In genomic region chr1:53837924-53838653, GRCh38 we compare ENCODE assay signal across 8 cellular contexts. TPM values are rescaled to one million over a fixed set of nuclear protein-coding genes. Genes with fewer than 3 reads are reported as not detected.
DNase-seq lines count a peak whose midpoint lies in the region; ATAC-seq and TF ChIP-seq lines count a peak whose summit lies in the region.

TSS of gene NDC1 (minus strand) at chr1:53838296. CDS start at chr1:53838261, 35 bp downstream.

- H3K4me3 ChIP-seq in AG10803 (ENCODE audit: low read length), result peak within 1 kb of the TSS; percentile 98

- peak; percentile 81 for ATAC-seq in GM19043 (IDR thresholded peaks at IDR 0.05; ENCODE audit: low read depth, unreplicated experiment)
- peak; percentile 87 for ATAC-seq in HG03378 (IDR thresholded peaks at IDR 0.05; ENCODE audit: unreplicated experiment)

- TF ChIP-seq CTCF in AG10803 (conservative IDR thresholded peaks at IDR 0.05; ENCODE audit: low read length), result peak; percentile 14

- peak; percentile 94 for DNase-seq in AG10803 (ENCODE audit: low read depth)
- DNase-seq in NCI-H460 (ENCODE audit: extremely low read depth, low read depth), result peak; percentile 93
- DNase-seq in activated CD4-positive, CD25-positive, alpha-beta regulatory T cell treated with anti-CD3 and anti-CD28 coated beads, Interleukin-2, amount 50 U/mL, for 72 hours, result peak; percentile 83
- peak; percentile 66 to 89 for DNase-seq in cerebellar nuclear complex (lab: John Stamatoyannopoulos, UW)
- DNase-seq in islet precursor cell, result peak; percentile 98
- DNase-seq in stimulated activated CD4-positive, alpha-beta T cell treated with anti-CD3 and anti-CD28 coated beads, Interleukin-12 subunit alpha, Interleukin-12 subunit beta, amount 100 ng/mL, for 48 hours (ENCODE audit: low read depth in 2 of 3, low spot score in 1 of 3), result peak; percentile 76 to 82 (median 82)

RNA-seq across cellular contexts. Expression of gene NDC1, which starts in this region (rescaled TPM):
- total RNA-seq in NCI-H460 (2014; rRNA removed; shearing (Covaris generic)), result 47.9 and 51.0 TPM in 2 replicates
- polyA plus RNA-seq in NCI-H460 (2014; cell fraction: nucleus; rRNA removed), result 38.0 and 56.6 TPM in 2 replicates

Comparison
In these comparisons a context has a peak if more than half of its experiments do, and no peak if none do; other contexts are left out.
1. Peak in every context shown above with its lines: DNase-seq, ATAC-seq and H3K4me3 ChIP-seq.